11 cellular contexts compared by ENCODE assay signal in the genomic region with DNA sequence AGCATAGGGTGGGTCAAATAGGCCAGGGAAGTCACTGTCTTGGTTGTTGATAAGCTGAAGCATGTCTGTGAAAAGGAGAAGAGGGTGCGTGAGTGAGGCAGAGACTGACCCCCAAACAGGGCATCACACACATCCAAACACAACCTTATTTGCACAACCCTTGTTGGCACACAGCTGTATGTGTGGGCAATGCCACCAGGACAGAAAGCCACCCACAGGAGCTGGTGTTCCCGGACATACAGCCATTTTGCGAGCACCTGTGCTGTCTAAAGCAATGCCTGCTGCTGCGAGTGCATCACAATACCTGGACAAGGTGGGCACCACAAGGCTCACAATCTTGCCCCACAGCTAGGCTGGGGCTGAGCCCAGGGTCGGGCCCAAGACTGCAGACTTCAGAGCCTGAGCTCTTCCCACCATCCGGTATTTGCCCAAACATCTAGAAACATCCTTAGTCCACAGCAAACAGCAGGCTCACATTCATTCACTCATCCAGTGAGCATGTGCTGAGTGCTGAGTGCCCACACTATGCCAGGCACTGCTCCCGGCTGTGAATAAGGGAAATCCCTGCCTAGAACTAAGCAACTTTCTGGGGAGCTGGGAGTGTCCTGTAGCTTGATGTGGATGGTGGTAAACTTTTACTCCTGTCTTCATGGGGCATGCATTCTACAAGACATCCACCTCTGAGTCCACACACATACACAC. TPM values are rescaled to one million over a fixed set of nuclear protein-coding genes. Genes with fewer than 3 reads are reported as not detected.
DNase-seq lines count a peak whose midpoint lies in the region; ATAC-seq, FAIRE-seq and TF ChIP-seq lines count a peak whose summit lies in the region.
"Had no signal": no experiment of that assay in that cellular context is flagged by ENCODE, and none has a peak within 500 bp of the region (broad histone marks: within the 10 kb centered on the region; RNA-seq: fewer than 3 reads in every experiment).

No MANE protein-coding gene starts in this region.

- no peak overlapping the region for H2AFZ ChIP-seq in GM23338
- no peak overlapping the region for H2AFZ ChIP-seq in H1 (ENCODE audit: low read length)
- no peak overlapping the region for H2AFZ ChIP-seq in SK-N-SH (ENCODE audit: low read depth)

- POLR2A ChIA-PET in H1 (lab: Charles Lee; ENCODE audit: partially characterized antibody) = interaction anchor here (1.0 to 24.7 kb wide), 5 partner anchors 10 to 25 kb away, joined by 3 to 532 read pairs (median 3); partner anchors contain the start of gene SREBF1
- POLR2A ChIA-PET in SK-N-SH (lab: Yijun Ruan, JAX) = interaction anchor here (0.9 to 1.2 kb wide), 2 partner anchors 9 to 16 kb away, joined by 3 to 7 read pairs; partner anchors contain the start of gene SREBF1

- H4K20me1 ChIP-seq in GM23338 (replicated peaks; ENCODE audit: insufficient read depth) = peaks cover 51% of the 10 kb centered on the region
- peaks cover 36 to 59% of the 10 kb centered on the region in 2 experiments for H4K20me1 ChIP-seq in H1 (replicated peaks in 1 of 2; ENCODE audit: control insufficient read depth in 1 of 2, insufficient read depth in 2 of 2, low read length in 2 of 2)
- peaks cover 7% of the 10 kb centered on the region; the same call in 1 of the 2 replicates for H4K20me1 ChIP-seq in SK-N-SH (ENCODE audit: insufficient read depth)

- no peak for FAIRE-seq in H1 (lab: Jason Lieb, UNC)

- TF ChIP-seq CTCF in GM23338 (conservative IDR thresholded peaks at IDR 0.05; ENCODE audit: low read depth in 2 of 2) (no peak), RWPE2 (IDR thresholded peaks at IDR 0.05; ENCODE audit: poor library complexity, severe bottlenecking) (no peak), H1 (IDR thresholded peaks at IDR 0.05; ENCODE audit: control extremely low read depth in 1 of 3, insufficient read depth in 1 of 3, low read depth in 1 of 3, low read length in 3 of 3) (no peak), psoas muscle (IDR thresholded peaks at IDR 0.05) (no peak), SK-N-SH (IDR thresholded peaks at IDR 0.05) (no peak)

- peak overlapping the region; percentile 49; the same call in 1 of the 2 replicates for H3K27ac Mint-ChIP-seq in GM23338

- H3K9me2 ChIP-seq in GM23338 (ENCODE audit: insufficient read depth) = no peaks in the 10 kb centered on the region
- H3K9me2 ChIP-seq in SK-N-SH = no peaks in the 10 kb centered on the region

- peaks cover 5% of the 10 kb centered on the region for H3K23me2 ChIP-seq in H1 (ENCODE audit: low read depth, low read length)

- CTCF ChIA-PET in H1 (lab: Charles Lee; ENCODE audit: partially characterized antibody) (interaction anchor here (0.6 to 18.1 kb wide), 21 partner anchors 8 to 251 kb away, joined by 3 to 375 read pairs (median 3); partner anchors contain the start of gene SREBF1), SK-N-SH (lab: Yijun Ruan, JAX) (interaction anchor here (0.7 to 5.6 kb wide), 7 partner anchors 8 to 213 kb away, joined by 3 to 32 read pairs (median 7); no protein-coding TSS in a partner anchor)

- H3K4me1 Mint-ChIP-seq in GM23338 = peaks cover 68% of the 10 kb centered on the region

- ATAC-seq in GM23338 (no peak), RWPE2 (ENCODE audit: low read depth) (no peak), psoas muscle (no peak), GM21619 (IDR thresholded peaks at IDR 0.05; ENCODE audit: unreplicated experiment) (no peak), GM18498 (IDR thresholded peaks at IDR 0.05; ENCODE audit: unreplicated experiment) (no peak)

- no peak overlapping the region for H2BK120ac ChIP-seq in H1 (replicated peaks; ENCODE audit: low read depth, low read length)

- H4K5ac ChIP-seq in H1 (ENCODE audit: insufficient read length, low read depth, low read length) = no peak overlapping the region

- no peak overlapping the region; the same call in 1 of the 2 replicates for H2BK5ac ChIP-seq in H1 (ENCODE audit: low read depth, low read length)

- H3K9me3 Mint-ChIP-seq in GM23338 = no peaks in the 10 kb centered on the region; the same call in 2 of the 3 replicates

- peaks cover 37% of the 10 kb centered on the region for H3K4me1 ChIP-seq in GM23338 (ENCODE audit: insufficient read depth)
- peaks cover 49% of the 10 kb centered on the region for H3K4me1 ChIP-seq in RWPE2 (ENCODE audit: insufficient read depth, poor library complexity, severe bottlenecking)
- H3K4me1 ChIP-seq in H1 (replicated peaks in 1 of 4; ENCODE audit: control insufficient read depth in 3 of 4, insufficient read depth in 4 of 4, low read length in 3 of 4) = peaks cover 13 to 35% (median 27%) of the 10 kb centered on the region in 4 experiments
- H3K4me1 ChIP-seq in psoas muscle = peaks cover 76% of the 10 kb centered on the region
- peaks cover 40 to 94% of the 10 kb centered on the region in 2 experiments for H3K4me1 ChIP-seq in SK-N-SH (ENCODE audit: control insufficient read depth in 1 of 2, insufficient read depth in 2 of 2, low read depth in 1 of 2, low read length in 1 of 2)

- DNase-seq in GM23338 (ENCODE audit: low spot score) = no peak
- no peak for DNase-seq in RWPE2 (ENCODE audit: low spot score)
- no peak for DNase-seq in H1 (ENCODE audit: low read depth in 1 of 2, low spot score in 2 of 2)
- DNase-seq in psoas muscle = no peak
- DNase-seq in SK-N-SH = no peak
- DNase-seq in NCI-H2107 (lab: John Stamatoyannopoulos, UW) = no peak
- DNase-seq: NCI-H2029 treated with DMSO at 0.1 percent for 48 hours had no signal

- no peak overlapping the region for H3K4me3 ChIP-seq in GM23338
- peak overlapping the region; percentile 38 for H3K4me3 ChIP-seq in RWPE2 (ENCODE audit: severe bottlenecking)
- no peak overlapping the region for H3K4me3 ChIP-seq in H1 (ENCODE audit: extremely low read depth in 1 of 4, insufficient read depth in 2 of 4, low read depth in 3 of 4, low read length in 4 of 4)
- peak overlapping the region; percentile 74 for H3K4me3 ChIP-seq in psoas muscle
- H3K4me3 ChIP-seq in SK-N-SH (ENCODE audit: low read depth in 2 of 2, low read length in 1 of 2) = no peak overlapping the region; a peak in 1 of 4 replicates

- H3K4ac ChIP-seq in H1 (replicated peaks; ENCODE audit: insufficient read length, low read depth, low read length) = no peak overlapping the region

- TF ChIP-seq POLR2A in H1 (IDR thresholded peaks at IDR 0.05; ENCODE audit: control extremely low read depth in 1 of 2, low read depth in 2 of 2, low read length in 2 of 2) = no peak

- H3K27me3 Mint-ChIP-seq in GM23338 (ENCODE audit: insufficient read depth, low read depth, poor library complexity) = peaks cover 25% of the 10 kb centered on the region

- intact Hi-C loops in psoas muscle (cut with DNase I) = no loop called here

- 0 out of 2 replicates have a peak overlapping the region, but pooled peaks have one; percentile 28 for H2AK5ac ChIP-seq in H1 (ENCODE audit: low read depth, low read length)

- no peak for TF ChIP-seq EP300 in H1 (IDR thresholded peaks at IDR 0.05; ENCODE audit: borderline replicate concordance in 1 of 2, low read depth in 2 of 2, low read length in 2 of 2)
- no peak for TF ChIP-seq EP300 in SK-N-SH (IDR thresholded peaks at IDR 0.05; ENCODE audit: borderline replicate concordance in 1 of 2, low read depth in 1 of 2, low read length in 1 of 2)

- H3K79me2 ChIP-seq in GM23338 (replicated peaks; ENCODE audit: insufficient read depth) (peaks cover 42% of the 10 kb centered on the region), H1 (ENCODE audit: control insufficient read depth in 1 of 2, insufficient read depth in 2 of 2, low read length in 2 of 2) (peaks cover 4 to 34% of the 10 kb centered on the region in 2 experiments; a peak in 3 of 4 replicates), SK-N-SH (ENCODE audit: insufficient read depth) (no peaks in the 10 kb centered on the region)

- no peak overlapping the region for H3K4me2 ChIP-seq in GM23338
- H3K4me2 ChIP-seq in H1 (ENCODE audit: insufficient read depth in 1 of 2, low read depth in 2 of 2, low read length in 2 of 2) = no peak overlapping the region
- no peak overlapping the region for H3K4me2 ChIP-seq in SK-N-SH

- no peak overlapping the region for H3K4me3 Mint-ChIP-seq in GM23338

- H4K8ac ChIP-seq in H1 (ENCODE audit: extremely low read depth, insufficient read depth, low read length) = peak overlapping the region; percentile 28

- H3K9ac ChIP-seq in H1 (replicated peaks in 1 of 4; ENCODE audit: extremely low read depth in 1 of 4, low read depth in 3 of 4, low read length in 3 of 4) (no peak overlapping the region), SK-N-SH (no peak overlapping the region)

- peak overlapping the region; percentile 4; the same call in 1 of the 2 replicates for H3K18ac ChIP-seq in H1 (ENCODE audit: extremely low read depth, low read length)

- no peak overlapping the region for H3K23ac ChIP-seq in H1 (ENCODE audit: insufficient read length)

- peaks cover 42% of the 10 kb centered on the region for H3K36me3 Mint-ChIP-seq in GM23338 (ENCODE audit: low read depth)

- no peak overlapping the region for H4K91ac ChIP-seq in H1 (replicated peaks; ENCODE audit: insufficient read length, low read length)

- no peak for TF ChIP-seq RAD21 in H1 (IDR thresholded peaks at IDR 0.05 in 1 of 2, conservative IDR thresholded peaks at IDR 0.05 in 1 of 2; ENCODE audit: low read depth in 2 of 2, low read length in 2 of 2)
- TF ChIP-seq RAD21 in SK-N-SH (IDR thresholded peaks at IDR 0.05; ENCODE audit: low read length) = no peak

- H3K14ac ChIP-seq in H1 (ENCODE audit: insufficient read length) = no peak overlapping the region

- H3K27me3 ChIP-seq in GM23338 (ENCODE audit: insufficient read depth) (no peaks in the 10 kb centered on the region), RWPE2 (ENCODE audit: insufficient read depth, poor library complexity, severe bottlenecking) (no peaks in the 10 kb centered on the region), H1 (replicated peaks in 1 of 4; ENCODE audit: control insufficient read depth in 3 of 4, extremely low read depth in 1 of 4, insufficient read depth in 3 of 4, low read length in 3 of 4) (no peaks in the 10 kb centered on the region; a peak in 1 of 7 replicates), psoas muscle (ENCODE audit: insufficient read depth in 3 of 3, low read length in 2 of 3) (no peaks in the 10 kb centered on the region), SK-N-SH (ENCODE audit: insufficient read depth) (no peaks in the 10 kb centered on the region)
- H3K27me3 ChIP-seq: heart left ventricle had no signal

- H3F3A ChIP-seq in GM23338 (replicated peaks; ENCODE audit: low read depth) (peaks cover 19% of the 10 kb centered on the region), SK-N-SH (replicated peaks; ENCODE audit: insufficient read depth) (peaks cover 9% of the 10 kb centered on the region)

- H2BK15ac ChIP-seq in H1 (ENCODE audit: low read length) = peak overlapping the region; percentile 31; the same call in 1 of the 2 replicates

- H3K56ac ChIP-seq in H1 (replicated peaks; ENCODE audit: insufficient read length, low read depth, low read length) = no peak overlapping the region

- H3K79me1 ChIP-seq in H1 (ENCODE audit: low read depth, low read length) = peaks cover 31% of the 10 kb centered on the region

- H3K9me3 ChIP-seq in RWPE2 (ENCODE audit: severe bottlenecking) = no peaks in the 10 kb centered on the region
- H3K9me3 ChIP-seq in H1 (ENCODE audit: insufficient read depth in 2 of 2, low read depth in 1 of 2, low read length in 1 of 2) = no peaks in the 10 kb centered on the region
- H3K9me3 ChIP-seq in psoas muscle = no peaks in the 10 kb centered on the region
- H3K9me3 ChIP-seq in SK-N-SH = no peaks in the 10 kb centered on the region
- H3K9me3 ChIP-seq: heart left ventricle had no signal

- peak overlapping the region; percentile 27; the same call in 1 of the 2 replicates for H2BK12ac ChIP-seq in H1 (ENCODE audit: low read depth, low read length)

- 85% methylated on average over 7 of the region's 7 CpGs; no CpG with 5 or more reads in 1 of the 2 experiments for WGBS in H1 (ENCODE audit: extremely low coverage in 1 of 2, insufficient coverage in 1 of 2, insufficient read length in 1 of 2, insufficient replicate concordance in 2 of 2, low coverage in 1 of 2, low lambda C conversion rate in 2 of 2, missing lambda C conversion rate in 1 of 2), 2 experiments
- WGBS in psoas muscle, 3 donors = 72 to 88% (median 74%) methylated on average over 7 of the region's 7 CpGs
- 91% methylated on average over 5 of the region's 7 CpGs for WGBS in SK-N-SH (ENCODE audit: low lambda C conversion rate)

- H3K36me3 ChIP-seq in GM23338 (ENCODE audit: insufficient read depth) = peaks cover 5% of the 10 kb centered on the region; the same call in 1 of the 2 replicates
- peaks cover 72% of the 10 kb centered on the region for H3K36me3 ChIP-seq in RWPE2 (ENCODE audit: low read depth)
- H3K36me3 ChIP-seq in H1 (ENCODE audit: control insufficient read depth in 2 of 4, insufficient read depth in 4 of 4, low read length in 3 of 4) = peaks cover 14 to 40% (median 25%) of the 10 kb centered on the region in 4 experiments; a peak in 7 of 8 replicates
- peaks cover 0 to 41% of the 10 kb centered on the region in 2 donors for H3K36me3 ChIP-seq in psoas muscle (ENCODE audit: insufficient read depth in 1 of 2, low read depth in 1 of 2)
- H3K36me3 ChIP-seq in SK-N-SH (replicated peaks in 1 of 2; ENCODE audit: control insufficient read depth in 1 of 2, insufficient read depth in 2 of 2, low read length in 1 of 2) = peaks cover 0 to 34% of the 10 kb centered on the region in 2 experiments

- H2BK20ac ChIP-seq in H1 (ENCODE audit: low read length) = no peak overlapping the region

- H3K27ac ChIP-seq in GM23338 (ENCODE audit: low read depth) = no peak overlapping the region
- H3K27ac ChIP-seq in RWPE2 (ENCODE audit: poor library complexity, severe bottlenecking) = peak overlapping the region; percentile 94
- no peak overlapping the region for H3K27ac ChIP-seq in H1 (ENCODE audit: low read depth, low read length)
- H3K27ac ChIP-seq in psoas muscle = peak overlapping the region; percentile 36
- peak overlapping the region in 1 of 2 experiments; percentile 86; a peak in 1 of 4 replicates for H3K27ac ChIP-seq in SK-N-SH (ENCODE audit: low read depth in 2 of 2, low read length in 1 of 2)
- H3K27ac ChIP-seq: HL-60 had no signal

RNA-seq across cellular contexts. Expression of gene SREBF1, which starts 16.2 kb away (rescaled TPM):
- total RNA-seq in GM23338 (2014; rRNA removed; shearing (Covaris generic)) = 77.7 and 85.3 TPM in 2 replicates
- polyA plus RNA-seq in GM23338 (2016; fragmentation: Nextera tagmentation; extraction: Ambion mirVana) (39.6 and 43.7 TPM in 2 replicates), H1 (2011; rRNA removed) (28.6 and 64.6 TPM in 2 replicates), psoas muscle (10 to 100 TPM in 2 of 3 donors, 1 to 10 TPM in 1; 6.2 to 19.2 (median 17.7) TPM), SK-N-SH (2012; rRNA removed) (15.9 and 20.4 TPM in 2 replicates)
- total RNA-seq in H1 (2021; fragmentation: NEBNext Ultra II Directional; extraction: Animal tissue kit (Norgen Biotek cat#: 25700)) = 69.9 and 70.8 TPM in 2 replicates
- polyA plus RNA-seq in H1 (2011; cell fraction: cytosol; rRNA removed) = 34.1 TPM
- 270 TPM for polyA plus RNA-seq in H1 (2011; cell fraction: nucleus; rRNA removed)
- 45.2 to 64.7 TPM (median 53.7 TPM) in 4 replicates for polyA plus RNA-seq in H1 (2012, experiment 1 of 2)
- 36.4 TPM for polyA plus RNA-seq in H1 (2012, experiment 2 of 2)
- 88.4 TPM for polyA plus RNA-seq in H1 (2013, experiment 1 of 2)
- polyA plus RNA-seq in H1 (2013, experiment 2 of 2) = 76.5 TPM
- 21.0 and 35.5 TPM in 2 replicates for polyA minus RNA-seq in H1 (2011; rRNA and poly(A)+ RNA removed)
- 60.1 TPM for polyA minus RNA-seq in H1 (2011; cell fraction: cytosol; rRNA and poly(A)+ RNA removed)
- 90.1 TPM for polyA minus RNA-seq in H1 (2011; cell fraction: nucleus; rRNA and poly(A)+ RNA removed)
- total RNA-seq in psoas muscle = 10 to 100 TPM; 16.1 to 43.0 (median 31.1) TPM
- 5.3 and 8.6 TPM in 2 replicates for polyA plus RNA-seq in SK-N-SH (2012; cell fraction: cytosol; rRNA removed)
- polyA plus RNA-seq in SK-N-SH (2012; cell fraction: nucleus; rRNA removed) = 92.2 and 140 TPM in 2 replicates

Comparison
In these comparisons a context has a peak if more than half of its experiments do, and no peak if none do; other contexts are left out.
1. H3K27ac ChIP-seq: peak in RWPE2 (single experiment) and psoas muscle (single experiment); none in GM23338 (single experiment) and H1 (single experiment).
2. H3K4me3 ChIP-seq: peak in RWPE2 (single experiment) and psoas muscle (single experiment); none in GM23338 (single experiment), H1 (0 of 4) and SK-N-SH (0 of 2).